ENCODE assay signal across 8 cellular contexts in the genomic region with DNA sequence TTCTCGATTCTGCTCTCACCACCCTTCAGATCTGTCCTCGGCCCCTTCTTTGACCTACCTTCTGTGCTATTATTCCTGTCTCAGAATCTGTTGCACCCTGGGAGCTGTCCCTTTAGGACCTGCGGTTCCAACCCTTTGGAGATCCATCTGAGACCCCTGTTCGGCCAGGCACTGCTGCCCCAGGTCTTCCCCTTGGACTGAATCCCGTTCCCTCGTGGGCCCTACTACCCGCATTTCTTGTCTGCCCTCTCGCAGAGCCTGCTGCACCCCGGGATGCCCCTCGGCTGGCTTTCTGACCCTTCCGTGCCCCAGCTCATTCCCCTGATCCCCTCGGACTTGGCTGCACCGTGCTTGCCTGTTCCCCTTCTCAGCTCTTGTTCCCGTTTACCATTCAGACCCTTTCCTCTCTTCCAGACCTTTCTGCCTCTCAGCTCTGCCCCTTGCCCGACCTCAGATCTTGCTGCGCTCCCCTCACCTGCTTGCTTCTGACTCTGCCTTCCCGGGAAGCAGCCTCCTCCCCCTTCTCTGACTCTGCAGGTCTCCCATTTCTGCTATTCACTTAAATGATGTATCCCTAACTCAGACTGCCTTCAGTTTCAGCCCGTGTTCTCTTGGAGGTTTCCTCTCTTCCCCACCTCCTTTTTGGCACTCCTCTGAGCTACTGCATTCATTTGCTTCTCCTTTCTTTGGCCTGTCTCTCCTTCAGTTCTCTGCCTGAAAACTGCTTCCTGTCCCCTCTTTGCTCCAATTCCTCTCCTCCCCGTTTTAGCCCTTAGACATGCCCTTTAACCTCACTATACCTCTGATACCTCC. TPM values are rescaled to one million over a fixed set of nuclear protein-coding genes. Genes with fewer than 3 reads are reported as not detected.
DNase-seq lines count a peak whose midpoint lies in the region; ATAC-seq and TF ChIP-seq lines count a peak whose summit lies in the region.

No MANE protein-coding gene starts in this region.

- peaks cover 0 to 68% of the 10 kb centered on the region in 2 donors for H3K4me1 ChIP-seq in right atrium auricular region
- peaks cover 0 to 62% (median 4%) of the 10 kb centered on the region in 4 donors for H3K4me1 ChIP-seq in Peyer's patch
- H3K4me1 ChIP-seq in skeletal muscle satellite cell (ENCODE audit: control insufficient read depth, insufficient read depth, low read length), result peaks cover 47% of the 10 kb centered on the region

- H3K4me3 ChIP-seq in right atrium auricular region (peak overlapping the region; percentile 66 to 87), Peyer's patch (peak overlapping the region; percentile 88 to 99 (median 91)), foreskin fibroblast (ENCODE audit: low read depth in 1 of 2, low read length in 2 of 2) (peak overlapping the region; percentile 82 to 88), skeletal muscle satellite cell (ENCODE audit: low read length) (peak overlapping the region; percentile 97)

- H3K27me3 Mint-ChIP-seq in natural killer cell (ENCODE audit: low read depth in 2 of 2), result no peaks in the 10 kb centered on the region

- peak overlapping the region; percentile 86 for H3K4me2 ChIP-seq in skeletal muscle satellite cell (ENCODE audit: low read length)

- no peak overlapping the region for H3K4me3 Mint-ChIP-seq in natural killer cell

- H3K27ac ChIP-seq in right atrium auricular region, result peak overlapping the region; percentile 98 to 99
- H3K27ac ChIP-seq in Peyer's patch, result peak overlapping the region; percentile 94 to 99 (median 96)

- intact Hi-C loops in cardiac septum (cut with DNase I), result loop anchor here (5.0 kb wide), 3 partner anchors 50 to 115 kb away; no protein-coding TSS in a partner anchor
- intact Hi-C loops in natural killer cell (cut with micrococcal nuclease), result loop anchor here (1.0 to 5.0 kb wide), 2 partner anchors 115 to 129 kb away; no protein-coding TSS in a partner anchor

- H3K9me3 ChIP-seq in right atrium auricular region (no peaks in the 10 kb centered on the region), Peyer's patch (no peaks in the 10 kb centered on the region), skeletal muscle satellite cell (replicated peaks; ENCODE audit: low read length) (no peaks in the 10 kb centered on the region)

- H3K27ac Mint-ChIP-seq in natural killer cell, result no peak overlapping the region

- H3K9ac ChIP-seq in skeletal muscle satellite cell (ENCODE audit: low read depth, low read length), result peak overlapping the region; percentile 82

- TF ChIP-seq CTCF in right atrium auricular region (IDR thresholded peaks at IDR 0.05), result no peak
- no peak for TF ChIP-seq CTCF in Peyer's patch (IDR thresholded peaks at IDR 0.05)
- no peak for TF ChIP-seq CTCF in foreskin fibroblast (IDR thresholded peaks at IDR 0.05; ENCODE audit: low read depth, low read length)
- no peak for TF ChIP-seq CTCF in natural killer cell (IDR thresholded peaks at IDR 0.05)

- H3K27me3 ChIP-seq in right atrium auricular region (no peaks in the 10 kb centered on the region), Peyer's patch (no peaks in the 10 kb centered on the region), skeletal muscle satellite cell (ENCODE audit: control insufficient read depth, insufficient read depth, low read length) (no peaks in the 10 kb centered on the region)

- H3K9me3 Mint-ChIP-seq in natural killer cell, result no peaks in the 10 kb centered on the region

- no peaks in the 10 kb centered on the region for H3K36me3 ChIP-seq in right atrium auricular region
- H3K36me3 ChIP-seq in Peyer's patch, result no peaks in the 10 kb centered on the region
- H3K36me3 ChIP-seq in skeletal muscle satellite cell (ENCODE audit: insufficient read depth, low read length), result no peaks in the 10 kb centered on the region

- ATAC-seq in natural killer cell, result no peak
- no peak for ATAC-seq in GM21737 (IDR thresholded peaks at IDR 0.05; ENCODE audit: unreplicated experiment)

- DNase-seq in right atrium auricular region (ENCODE audit: low spot score) (no peak), cardiac septum (ENCODE audit: low spot score) (no peak), Peyer's patch (peak in 1 of 3 donors; percentile 49), foreskin fibroblast (peak in 1 of 2 donors; percentile 48), natural killer cell (no peak), epidermal melanocyte (ENCODE audit: insufficient read length, low spot score) (no peak)

- no peaks in the 10 kb centered on the region for H3K36me3 Mint-ChIP-seq in natural killer cell

- no peak for TF ChIP-seq POLR2A in Peyer's patch (IDR thresholded peaks at IDR 0.05)

- H3K4me1 Mint-ChIP-seq in natural killer cell, result peaks cover 13 to 18% of the 10 kb centered on the region in 2 donors

RNA-seq across cellular contexts. Expression of a gene that starts 1.1 kb away (rescaled TPM):
- 10 to 100 TPM; 59.1 to 76.5 TPM for total RNA-seq in right atrium auricular region
- 93.0 TPM for total RNA-seq in cardiac septum
- 100 to 1,000 TPM in 1 of 4 donors, 10 to 100 TPM in 3; 41.3 to 100 (median 85.4) TPM for total RNA-seq in Peyer's patch
- 25.8 and 30.2 TPM in 2 replicates for total RNA-seq in skeletal muscle satellite cell (2012; rRNA removed)
- total RNA-seq in natural killer cell, result 10 to 100 TPM; 40.2 to 66.2 (median 48.5) TPM

RNA-seq across cellular contexts. Expression of a gene that starts 11.3 kb away (rescaled TPM):
- total RNA-seq in right atrium auricular region (100 to 1,000 TPM in 1 of 2 donors, 10 to 100 TPM in 1; 61.0 to 103 TPM), cardiac septum (77.3 TPM), Peyer's patch (10 to 100 TPM; 56.9 to 83.6 (median 64.5) TPM), natural killer cell (10 to 100 TPM; 45.0 to 49.1 (median 45.4) TPM)
- total RNA-seq in skeletal muscle satellite cell (2012; rRNA removed), result 150 and 160 TPM in 2 replicates
